22 cellular contexts compared by ENCODE assay signal in genomic region chr5:157020002-157020401, GRCh38. TPM values are rescaled to one million over a fixed set of nuclear protein-coding genes. Genes with fewer than 3 reads are reported as not detected.
A peak's percentile ranks its signal among the peaks of the same experiment; 100 is the strongest.
DNase-seq lines count a peak whose midpoint lies in the region; ATAC-seq and TF ChIP-seq lines count a peak whose summit lies in the region.
"Had no signal": no experiment of that assay in that cellular context is flagged by ENCODE, and none has a peak within 500 bp of the region (broad histone marks: within the 10 kb centered on the region; RNA-seq: fewer than 3 reads in every experiment).

No MANE protein-coding gene starts in this region.

- H3K27me3 Mint-ChIP-seq in activated T-cell treated with anti-CD3 and anti-CD28 coated beads, Interleukin-2, amount 50 U/mL, for 72 hours (ENCODE audit: low read depth) = no peaks in the 10 kb centered on the region
- H3K27me3 Mint-ChIP-seq in natural killer cell treated with Interleukin-12 subunit alpha and Interleukin-12 subunit beta and Interleukin-15 and Interleukin-18, amount 100 ng/mL, for 72 hours = no peaks in the 10 kb centered on the region

- H3K36me3 Mint-ChIP-seq in activated T-cell treated with anti-CD3 and anti-CD28 coated beads, Interleukin-2, amount 50 U/mL, for 72 hours (ENCODE audit: insufficient read depth in 2 of 2) = peaks cover 5 to 22% of the 10 kb centered on the region in 2 donors
- peaks cover 16% of the 10 kb centered on the region for H3K36me3 Mint-ChIP-seq in natural killer cell treated with Interleukin-12 subunit alpha and Interleukin-12 subunit beta and Interleukin-15 and Interleukin-18, amount 100 ng/mL, for 72 hours

- POLR2A ChIA-PET in PC-3 (lab: Charles Lee; ENCODE audit: unreplicated experiment) = no interaction called here

- BruUV-seq in PC-3 (replicated peaks; lab: Mats Ljungman, UMichigan) = no TSS peak

- no peaks in the 10 kb centered on the region for H3K9me2 ChIP-seq in PC-3 (replicated peaks; ENCODE audit: low read length)

- H3K27ac ChIP-seq in PC-3 (ENCODE audit: low read length) = no peak overlapping the region
- peak overlapping the region; percentile 98; the same call in 1 of the 2 replicates for H3K27ac ChIP-seq in VCaP
- H3K27ac ChIP-seq in prostate gland = no peak overlapping the region
- no peak overlapping the region for H3K27ac ChIP-seq in aorta (ENCODE audit: low read depth in 1 of 2, low read length in 2 of 2)

- DNase-seq in activated T-cell treated with anti-CD3 and anti-CD28 coated beads, Interleukin-2, amount 50 U/mL, for 72 hours = no peak
- DNase-seq in activated T-cell treated with anti-CD3 and anti-CD28 coated beads for 4 hours = no peak
- peak; percentile 61 for DNase-seq in PC-3
- no peak for DNase-seq in natural killer cell treated with Interleukin-12 subunit alpha and Interleukin-12 subunit beta and Interleukin-15 and Interleukin-18, amount 100 ng/mL, for 72 hours (ENCODE audit: low spot score)
- DNase-seq in prostate gland (ENCODE audit: low spot score) = no peak
- no peak for DNase-seq in aorta
- DNase-seq: ACHN; BE2C; C1 segment of cervical spinal cord; CD4-positive, CD25-positive, alpha-beta regulatory T cell; CD8-positive, alpha-beta memory T cell; COR-L47; DMS 273 treated with DMSO at 0.1 percent for 48 hours; DMS53; DND-41; EL; H9 had no signal

- no peaks in the 10 kb centered on the region for H4K20me1 ChIP-seq in PC-3 (ENCODE audit: low read length)

- H3K4me1 Mint-ChIP-seq in activated T-cell treated with anti-CD3 and anti-CD28 coated beads, Interleukin-2, amount 50 U/mL, for 72 hours (ENCODE audit: low read depth) = peaks cover 52% of the 10 kb centered on the region
- peaks cover 45 to 51% of the 10 kb centered on the region in 2 donors for H3K4me1 Mint-ChIP-seq in natural killer cell treated with Interleukin-12 subunit alpha and Interleukin-12 subunit beta and Interleukin-15 and Interleukin-18, amount 100 ng/mL, for 72 hours (ENCODE audit: low read depth in 2 of 2)
- H3K4me1 Mint-ChIP-seq: H9 had no signal

- no peak overlapping the region for H3K4me2 ChIP-seq in PC-3 (ENCODE audit: low read length)

- no peaks in the 10 kb centered on the region; the same call in 1 of the 2 replicates for H3K9me3 ChIP-seq in PC-3 (ENCODE audit: low read length)
- H3K9me3 ChIP-seq in prostate gland = no peaks in the 10 kb centered on the region
- peaks cover 4% of the 10 kb centered on the region for H3K9me3 ChIP-seq in aorta (ENCODE audit: control insufficient read depth, low read length)
- H3K9me3 ChIP-seq: BE2C had no signal

- H3K4me3 ChIP-seq in PC-3 (ENCODE audit: low read length) = no peak overlapping the region
- no peak overlapping the region for H3K4me3 ChIP-seq in prostate gland
- no peak overlapping the region for H3K4me3 ChIP-seq in aorta (ENCODE audit: low read length in 2 of 2)
- H3K4me3 ChIP-seq: GM12878 had no signal

- H3K36me3 ChIP-seq in PC-3 (ENCODE audit: low read depth, low read length) (no peaks in the 10 kb centered on the region), prostate gland (no peaks in the 10 kb centered on the region), aorta (ENCODE audit: control insufficient read depth in 1 of 2, insufficient read depth in 2 of 2, low read length in 1 of 2) (no peaks in the 10 kb centered on the region)
- H3K36me3 ChIP-seq: BE2C had no signal

- H3K27me3 ChIP-seq in PC-3 (ENCODE audit: low read length) (no peaks in the 10 kb centered on the region), prostate gland (replicated peaks; ENCODE audit: insufficient read depth) (no peaks in the 10 kb centered on the region), aorta (ENCODE audit: control insufficient read depth in 1 of 2, insufficient read depth in 2 of 2, low read length in 1 of 2) (no peaks in the 10 kb centered on the region)
- H3K27me3 ChIP-seq: BE2C had no signal

- CTCF ChIA-PET in PC-3 (lab: Charles Lee) = no interaction called here

- TF ChIP-seq CTCF in PC-3 (conservative IDR thresholded peaks at IDR 0.05; ENCODE audit: low read depth, low read length) (no peak), VCaP (conservative IDR thresholded peaks at IDR 0.05) (no peak), prostate gland (IDR thresholded peaks at IDR 0.05) (no peak)

- no peak overlapping the region for H2AFZ ChIP-seq in PC-3 (ENCODE audit: low read length)

- intact Hi-C loops in PC-3 (cut with micrococcal nuclease) (loop anchor here (10.0 kb wide), 1 partner anchor 125 kb away; no protein-coding TSS in a partner anchor), prostate gland (cut with DNase I) (no loop called here), aorta (cut with DNase I) (no loop called here)

- peaks cover 2 to 6% of the 10 kb centered on the region in 2 donors for H3K9me3 Mint-ChIP-seq in activated T-cell treated with anti-CD3 and anti-CD28 coated beads, Interleukin-2, amount 50 U/mL, for 72 hours
- peaks cover 8% of the 10 kb centered on the region for H3K9me3 Mint-ChIP-seq in natural killer cell treated with Interleukin-12 subunit alpha and Interleukin-12 subunit beta and Interleukin-15 and Interleukin-18, amount 100 ng/mL, for 72 hours

- no peak overlapping the region for H3K4me3 Mint-ChIP-seq in activated T-cell treated with anti-CD3 and anti-CD28 coated beads, Interleukin-2, amount 50 U/mL, for 72 hours
- H3K4me3 Mint-ChIP-seq in natural killer cell treated with Interleukin-12 subunit alpha and Interleukin-12 subunit beta and Interleukin-15 and Interleukin-18, amount 100 ng/mL, for 72 hours = peak overlapping the region; percentile 23
- H3K4me3 Mint-ChIP-seq: CD4-positive, CD25-positive, alpha-beta regulatory T cell; CD8-positive, alpha-beta memory T cell; H9 had no signal

- H3K4me1 ChIP-seq in PC-3 (ENCODE audit: insufficient read depth, low read length) (peaks cover 23% of the 10 kb centered on the region), prostate gland (replicated peaks) (peaks cover 6% of the 10 kb centered on the region), aorta (ENCODE audit: control insufficient read depth in 1 of 2, insufficient read depth in 2 of 2, low read length in 2 of 2) (no peaks in the 10 kb centered on the region)
- H3K4me1 ChIP-seq: BE2C had no signal

- peak; percentile 39 to 72 for ATAC-seq in activated T-cell treated with anti-CD3 and anti-CD28 coated beads, Interleukin-2, amount 50 U/mL, for 72 hours (replicated peaks in 1 of 2)
- ATAC-seq in PC-3 (no peak), aorta (ENCODE audit: low FRiP score) (no peak)
- peak in 1 of 2 donors; percentile 63 for ATAC-seq in natural killer cell treated with Interleukin-12 subunit alpha and Interleukin-12 subunit beta and Interleukin-15 and Interleukin-18, amount 100 ng/mL, for 72 hours
- ATAC-seq: HepG2 had no signal

- H3F3A ChIP-seq in PC-3 (ENCODE audit: low read length, unreplicated experiment) = no peaks in the 10 kb centered on the region

- H3K27ac Mint-ChIP-seq in activated T-cell treated with anti-CD3 and anti-CD28 coated beads, Interleukin-2, amount 50 U/mL, for 72 hours = peak overlapping the region; percentile 11
- H3K27ac Mint-ChIP-seq in natural killer cell treated with Interleukin-12 subunit alpha and Interleukin-12 subunit beta and Interleukin-15 and Interleukin-18, amount 100 ng/mL, for 72 hours = peak overlapping the region; percentile 40 to 76
- H3K27ac Mint-ChIP-seq: CD4-positive, CD25-positive, alpha-beta regulatory T cell; H9 had no signal

- no peak overlapping the region for H3K9ac ChIP-seq in PC-3 (ENCODE audit: low read length)

- TF ChIP-seq POLR2A in prostate gland (IDR thresholded peaks at IDR 0.05) = no peak

- H3K79me2 ChIP-seq in PC-3 (ENCODE audit: low read length) = no peaks in the 10 kb centered on the region

RNA-seq across cellular contexts. Expression of gene HAVCR1, which starts 38.9 kb away (rescaled TPM):
- total RNA-seq in activated T-cell treated with anti-CD3 and anti-CD28 coated beads, Interleukin-2, amount 50 U/mL, for 72 hours = 1 to 10 TPM; 2.6 to 2.7 TPM
- total RNA-seq in PC-3 (2014; rRNA removed) (not detected in 2 replicates), prostate gland (1 to 10 TPM in 1 of 2 donors, not detected in 1; 1.6 TPM), aorta (1 to 10 TPM; 1.0 to 1.8 TPM)
- total RNA-seq in natural killer cell treated with Interleukin-12 subunit alpha and Interleukin-12 subunit beta and Interleukin-15 and Interleukin-18, amount 100 ng/mL, for 72 hours = 10 to 100 TPM; 23.9 to 26.5 TPM
- polyA plus RNA-seq in aorta = not detected
- total RNA-seq: G401, H1, H9 had no signal
- polyA plus RNA-seq: H1 had no signal

RNA-seq across cellular contexts. Expression of gene TIMD4, which starts 57.0 kb away (rescaled TPM):
- total RNA-seq in activated T-cell treated with anti-CD3 and anti-CD28 coated beads, Interleukin-2, amount 50 U/mL, for 72 hours = 10 to 100 TPM in 1 of 2 donors, 1 to 10 TPM in 1; 7.3 to 10.6 TPM
- total RNA-seq in PC-3 (2014; rRNA removed) (not detected in 2 replicates), prostate gland (1 to 10 TPM; 1.2 to 7.5 TPM), aorta (under 1 TPM; 0.65 to 0.99 TPM)
- total RNA-seq in natural killer cell treated with Interleukin-12 subunit alpha and Interleukin-12 subunit beta and Interleukin-15 and Interleukin-18, amount 100 ng/mL, for 72 hours = 10 to 100 TPM in 1 of 2 donors, 1 to 10 TPM in 1; 8.6 to 13.5 TPM
- polyA plus RNA-seq in aorta = not detected
- total RNA-seq: G401, H1, H9, HepG2 had no signal
- polyA plus RNA-seq: H1 had no signal

Comparison
In these comparisons a context has a peak if more than half of its experiments do, and no peak if none do; other contexts are left out.
1. ATAC-seq: peak in activated T-cell treated with anti-CD3 and anti-CD28 coated beads, Interleukin-2, amount 50 U/mL, for 72 hours (2 of 2); none in PC-3 (single experiment) and aorta (single experiment).
2. RNA of gene HAVCR1, which starts 38.9 kb away (total RNA-seq): 23.9 to 26.5 TPM in natural killer cell treated with Interleukin-12 subunit alpha and Interleukin-12 subunit beta and Interleukin-15 and Interleukin-18, amount 100 ng/mL, for 72 hours; 2.6 to 2.7 TPM in activated T-cell treated with anti-CD3 and anti-CD28 coated beads, Interleukin-2, amount 50 U/mL, for 72 hours, 1.0 to 1.8 TPM in aorta, 1.6 TPM in prostate gland and not detected in PC-3; every median in the first group is over 4 times any median in the second.